16 cellular contexts compared by ENCODE assay signal in genomic region chr5:167730121-167730520, GRCh38.
DNase-seq lines count a peak whose midpoint lies in the region; ATAC-seq, FAIRE-seq and TF ChIP-seq lines count a peak whose summit lies in the region.
"Had no signal": no experiment of that assay in that cellular context is flagged by ENCODE, and none has a peak within 500 bp of the region (broad histone marks: within the 10 kb centered on the region; RNA-seq: fewer than 3 reads in every experiment).

No MANE protein-coding gene starts in this region.

- H3K27me3 ChIP-seq in adipocyte (replicated peaks; ENCODE audit: control insufficient read depth, insufficient read depth, low read length): no peaks in the 10 kb centered on the region
- no peaks in the 10 kb centered on the region for H3K27me3 ChIP-seq in right atrium auricular region
- H3K27me3 ChIP-seq: gastrocnemius medialis had no signal

- H3K4me3 Mint-ChIP-seq in activated T-helper 1 cell treated with anti-CD3 and anti-CD28 coated beads, Interleukin-12 subunit alpha, Interleukin-12 subunit beta, Interleukin-2, Interleukin-4 antibody, amounts not matched to agents 30 ng/mL and 10 ng/mL and 1 ng/mL, durations not matched to agents 14 hours and 24 hours and 36 hours: no peak overlapping the region

- H3K9ac ChIP-seq in adipocyte (ENCODE audit: low read length) (peak overlapping the region; percentile 58), kidney (ENCODE audit: low read length in 2 of 2) (no peak overlapping the region)

- H3K4me1 Mint-ChIP-seq in activated T-helper 1 cell treated with anti-CD3 and anti-CD28 coated beads, Interleukin-12 subunit alpha, Interleukin-12 subunit beta, Interleukin-2, Interleukin-4 antibody, amounts not matched to agents 30 ng/mL and 10 ng/mL and 1 ng/mL, durations not matched to agents 14 hours and 24 hours and 36 hours (ENCODE audit: low read depth): no peaks in the 10 kb centered on the region

- H3K27ac Mint-ChIP-seq in activated T-helper 1 cell treated with anti-CD3 and anti-CD28 coated beads, Interleukin-12 subunit alpha, Interleukin-12 subunit beta, Interleukin-2, Interleukin-4 antibody, amounts not matched to agents 30 ng/mL and 10 ng/mL and 1 ng/mL, durations not matched to agents 14 hours and 24 hours and 36 hours: no peak overlapping the region

- DNase-seq in left cardiac atrium (no peak), cardiac septum (ENCODE audit: low spot score) (no peak), adipocyte (ENCODE audit: low read depth) (peak; percentile 89), glomerular visceral epithelial cell (ENCODE audit: extremely low spot score) (peak; percentile 93), right atrium auricular region (ENCODE audit: low spot score) (no peak), kidney (no peak)
- no peak for DNase-seq in effector CD8-positive, alpha-beta T cell (lab: John Stamatoyannopoulos, UW)
- no peak for DNase-seq in activated T-helper 1 cell treated with anti-CD3 and anti-CD28 coated beads, Interleukin-12 subunit alpha, Interleukin-12 subunit beta, Interleukin-2, Interleukin-4 antibody, amounts not matched to agents 30 ng/mL and 10 ng/mL and 1 ng/mL, durations not matched to agents 14 hours and 24 hours and 36 hours (ENCODE audit: low spot score)
- DNase-seq: ACHN; activated CD4-positive, alpha-beta T cell treated with anti-CD3 and anti-CD28 coated beads for 1 hour; central memory CD4-positive, alpha-beta T cell; gastrocnemius medialis; NCI-H1048; posterior cingulate gyrus; stimulated activated CD4-positive, alpha-beta T cell treated with anti-CD3 and anti-CD28 coated beads, Interleukin-4, amount 100 ng/mL, for 1 hour had no signal

- no peak for TF ChIP-seq CTCF in right atrium auricular region (IDR thresholded peaks at IDR 0.05)
- TF ChIP-seq CTCF in kidney (IDR thresholded peaks at IDR 0.05; ENCODE audit: borderline replicate concordance, extremely low read depth, insufficient read depth): no peak

- H3K27me3 Mint-ChIP-seq in activated T-helper 1 cell treated with anti-CD3 and anti-CD28 coated beads, Interleukin-12 subunit alpha, Interleukin-12 subunit beta, Interleukin-2, Interleukin-4 antibody, amounts not matched to agents 30 ng/mL and 10 ng/mL and 1 ng/mL, durations not matched to agents 14 hours and 24 hours and 36 hours (ENCODE audit: insufficient read depth): no peaks in the 10 kb centered on the region

- ATAC-seq in left cardiac atrium: peak; percentile 27 to 76
- ATAC-seq: gastrocnemius medialis had no signal

- FAIRE-seq in kidney (lab: Jason Lieb, UNC): no peak

- H3K27ac ChIP-seq in right atrium auricular region: no peak overlapping the region
- no peak overlapping the region for H3K27ac ChIP-seq in kidney (ENCODE audit: low read depth in 2 of 2, low read length in 2 of 2)
- H3K27ac ChIP-seq: gastrocnemius medialis had no signal

- no peaks in the 10 kb centered on the region for H3K9me3 ChIP-seq in adipocyte (ENCODE audit: control insufficient read depth, low read length)
- H3K9me3 ChIP-seq in right atrium auricular region: no peaks in the 10 kb centered on the region
- H3K9me3 ChIP-seq in kidney (ENCODE audit: control insufficient read depth in 1 of 2, low read length in 2 of 2): no peaks in the 10 kb centered on the region
- H3K9me3 ChIP-seq: gastrocnemius medialis had no signal

- no peaks in the 10 kb centered on the region for H3K9me3 Mint-ChIP-seq in activated T-helper 1 cell treated with anti-CD3 and anti-CD28 coated beads, Interleukin-12 subunit alpha, Interleukin-12 subunit beta, Interleukin-2, Interleukin-4 antibody, amounts not matched to agents 30 ng/mL and 10 ng/mL and 1 ng/mL, durations not matched to agents 14 hours and 24 hours and 36 hours

- H3K36me3 Mint-ChIP-seq in activated T-helper 1 cell treated with anti-CD3 and anti-CD28 coated beads, Interleukin-12 subunit alpha, Interleukin-12 subunit beta, Interleukin-2, Interleukin-4 antibody, amounts not matched to agents 30 ng/mL and 10 ng/mL and 1 ng/mL, durations not matched to agents 14 hours and 24 hours and 36 hours (ENCODE audit: low read depth): no peaks in the 10 kb centered on the region

- H3K4me3 ChIP-seq in adipocyte (ENCODE audit: low read length) (peak overlapping the region; percentile 46), right atrium auricular region (no peak overlapping the region), kidney (ENCODE audit: low read length in 2 of 2) (no peak overlapping the region)
- H3K4me3 ChIP-seq: gastrocnemius medialis, lung had no signal

- no peaks in the 10 kb centered on the region for H3K36me3 ChIP-seq in adipocyte (ENCODE audit: control insufficient read depth, insufficient read depth, low read length, severe bottlenecking)
- H3K36me3 ChIP-seq in right atrium auricular region: no peaks in the 10 kb centered on the region
- H3K36me3 ChIP-seq in kidney (ENCODE audit: control insufficient read depth in 1 of 2, insufficient read depth in 2 of 2, low read length in 2 of 2): no peaks in the 10 kb centered on the region
- H3K36me3 ChIP-seq: gastrocnemius medialis had no signal

- intact Hi-C loops in left cardiac atrium (cut with DNase I): no loop called here
- intact Hi-C loops in cardiac septum (cut with DNase I): no loop called here
- intact Hi-C loops in kidney (cut with DNase I): no loop called here
- intact Hi-C loops in activated T-helper 1 cell treated with anti-CD3 and anti-CD28 coated beads, Interleukin-12 subunit alpha, Interleukin-12 subunit beta, Interleukin-2, Interleukin-4 antibody, amounts not matched to agents 30 ng/mL and 10 ng/mL and 1 ng/mL, durations not matched to agents 14 hours and 24 hours and 36 hours (cut with micrococcal nuclease): no loop called here

- H3K4me1 ChIP-seq in adipocyte (ENCODE audit: control insufficient read depth, insufficient read depth, low read length): peaks cover 34% of the 10 kb centered on the region
- H3K4me1 ChIP-seq in right atrium auricular region: no peaks in the 10 kb centered on the region
- no peaks in the 10 kb centered on the region for H3K4me1 ChIP-seq in kidney (ENCODE audit: control insufficient read depth in 1 of 2, insufficient read depth in 1 of 2, low read depth in 1 of 2, low read length in 2 of 2)
- H3K4me1 ChIP-seq: gastrocnemius medialis had no signal

Comparison
In these comparisons a context has a peak if more than half of its experiments do, and no peak if none do; other contexts are left out.
1. DNase-seq: peak in adipocyte (single experiment) and glomerular visceral epithelial cell (single experiment); none in left cardiac atrium (single experiment), cardiac septum (single experiment), effector CD8-positive, alpha-beta T cell (single experiment), right atrium auricular region (single experiment), kidney (single experiment) and activated T-helper 1 cell treated with anti-CD3 and anti-CD28 coated beads, Interleukin-12 subunit alpha, Interleukin-12 subunit beta, Interleukin-2, Interleukin-4 antibody, amounts not matched to agents 30 ng/mL and 10 ng/mL and 1 ng/mL, durations not matched to agents 14 hours and 24 hours and 36 hours (single experiment).